23 cellular contexts compared by ENCODE assay signal in the genomic region with DNA sequence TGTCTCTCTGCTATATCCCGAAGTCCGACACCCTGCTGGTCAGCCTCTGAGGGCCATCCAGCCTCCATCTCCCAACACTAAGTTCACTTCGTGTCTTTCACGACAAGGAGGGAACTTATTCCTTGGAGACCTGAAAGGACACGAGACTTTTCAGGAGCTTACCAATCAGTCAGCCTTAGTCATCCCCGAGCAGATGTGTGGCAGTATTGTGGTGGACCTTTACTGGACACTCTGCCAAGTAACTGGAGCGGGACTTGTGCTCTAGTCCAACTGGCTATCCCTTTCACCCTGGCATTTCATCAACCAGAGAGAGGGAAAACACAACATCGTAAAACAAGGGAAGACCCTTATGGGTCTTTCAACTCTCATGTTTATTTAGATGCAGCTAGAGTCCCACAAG.
"Had no signal": no experiment of that assay in that cellular context is flagged by ENCODE, and none has a peak within 500 bp of the region (broad histone marks: within the 10 kb centered on the region; RNA-seq: fewer than 3 reads in every experiment).

No MANE protein-coding gene starts in this region.

- H3K4me1 ChIP-seq: left lung, pancreas, prostate gland, spleen, suprapubic skin, upper lobe of right lung had no signal

- H3K27me3 ChIP-seq: left lung, pancreas, spleen, suprapubic skin, tibial artery, upper lobe of right lung had no signal

- DNase-seq: hypothalamus; immature natural killer cell; kidney; left colon; left lung; mesendoderm; naive thymus-derived CD4-positive, alpha-beta T cell; nucleus accumbens; pancreas; posterior cingulate gyrus; retina; right cardiac atrium; small intestine; spleen; stimulated activated CD4-positive, alpha-beta T cell treated with anti-CD3 and anti-CD28 coated beads, Interleukin-4, amount 100 ng/mL, for 24 hours; stimulated activated naive CD4-positive, alpha-beta T cell; tibial artery; trophoblast cell; upper lobe of right lung had no signal

- H3K36me3 ChIP-seq: pancreas, prostate gland, spleen, thoracic aorta, upper lobe of right lung had no signal

- H3K4me3 ChIP-seq: left lung, lung, pancreas, prostate gland, spleen, suprapubic skin, thoracic aorta, tibial artery, upper lobe of right lung had no signal

- H3K9me3 ChIP-seq: pancreas, prostate gland, suprapubic skin, upper lobe of right lung had no signal

- H3K27ac ChIP-seq: left lung, pancreas, prostate gland, spleen, suprapubic skin, thoracic aorta, tibial artery, upper lobe of right lung had no signal
